Comparison of ENCODE assay signal across 15 cellular contexts in the genomic region with DNA sequence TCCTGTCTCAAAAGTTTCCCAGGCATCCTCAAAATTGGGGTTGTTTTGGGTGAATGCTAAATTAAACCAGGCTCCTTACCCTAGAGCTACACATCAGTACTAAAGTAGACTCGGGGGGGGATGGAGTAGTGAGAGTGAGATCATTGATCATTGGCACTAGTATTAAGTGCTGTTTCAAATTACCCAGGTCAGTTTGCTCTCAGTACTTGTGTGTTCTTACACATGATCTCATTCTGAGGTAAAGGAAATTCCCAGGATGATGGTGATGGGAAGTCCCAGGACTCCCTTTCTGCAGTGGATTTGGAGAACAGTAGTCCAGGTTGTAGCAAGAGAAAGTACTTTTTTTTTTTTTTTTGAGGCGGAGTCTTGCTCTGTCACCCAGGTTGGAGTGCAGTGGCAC. TPM values are rescaled to one million over a fixed set of nuclear protein-coding genes. Genes with fewer than 3 reads are reported as not detected.
DNase-seq lines count a peak whose midpoint lies in the region; ATAC-seq and TF ChIP-seq lines count a peak whose summit lies in the region.
"Had no signal": no experiment of that assay in that cellular context is flagged by ENCODE, and none has a peak within 500 bp of the region (broad histone marks: within the 10 kb centered on the region; RNA-seq: fewer than 3 reads in every experiment).

No MANE protein-coding gene starts in this region.

- no peaks in the 10 kb centered on the region for H3K27me3 Mint-ChIP-seq in T-helper 17 cell
- no peaks in the 10 kb centered on the region for H3K27me3 Mint-ChIP-seq in CD8-positive, alpha-beta T cell (ENCODE audit: low read depth)
- H3K27me3 Mint-ChIP-seq: activated CD8-positive, alpha-beta memory T cell treated with anti-CD3 and anti-CD28 coated beads, Interleukin-2, amount 10 ng/mL, durations not matched to agents 7 days and 5 days had no signal

- no peak overlapping the region for H3K27ac ChIP-seq in CD8-positive, alpha-beta T cell (ENCODE audit: low read depth, low read length)
- H3K27ac ChIP-seq in spleen: no peak overlapping the region
- H3K27ac ChIP-seq: left lung had no signal

- H3K9me3 ChIP-seq in T-helper 17 cell (ENCODE audit: control insufficient read depth, low read length, poor library complexity, severe bottlenecking) (no peaks in the 10 kb centered on the region), spleen (no peaks in the 10 kb centered on the region)
- no peaks in the 10 kb centered on the region for H3K9me3 ChIP-seq in CD8-positive, alpha-beta T cell (ENCODE audit: low read length)
- H3K9me3 ChIP-seq: left lung had no signal

- peak overlapping the region; percentile 21 for H3K4me3 Mint-ChIP-seq in T-helper 17 cell
- H3K4me3 Mint-ChIP-seq in CD8-positive, alpha-beta T cell: no peak overlapping the region
- H3K4me3 Mint-ChIP-seq: activated CD8-positive, alpha-beta memory T cell treated with anti-CD3 and anti-CD28 coated beads, Interleukin-2, amount 10 ng/mL, durations not matched to agents 7 days and 5 days; H9; nephron had no signal

- H3K4me1 Mint-ChIP-seq in T-helper 17 cell: peaks cover 39% of the 10 kb centered on the region
- H3K4me1 Mint-ChIP-seq in CD8-positive, alpha-beta T cell (ENCODE audit: low read depth): peaks cover 59% of the 10 kb centered on the region

- H3K27me3 ChIP-seq in CD8-positive, alpha-beta T cell (ENCODE audit: insufficient read depth, low read length): no peaks in the 10 kb centered on the region
- no peaks in the 10 kb centered on the region for H3K27me3 ChIP-seq in spleen (replicated peaks in 1 of 7)
- H3K27me3 ChIP-seq: left lung had no signal

- DNase-seq in ELR (ENCODE audit: low read depth) (peak; percentile 35), T-helper 17 cell (no peak), glomerular visceral epithelial cell (ENCODE audit: extremely low spot score) (peak; percentile 58), spleen (no peak), GF-D8 (lab: John Stamatoyannopoulos, UW) (no peak)
- DNase-seq in CD8-positive, alpha-beta T cell: no peak
- DNase-seq: activated CD8-positive, alpha-beta memory T cell treated with anti-CD3 and anti-CD28 coated beads, Interleukin-2, amount 10 ng/mL, durations not matched to agents 7 days and 5 days; AML-193; H9; left lung; NCI-H1105 treated with DMSO at 0.1 percent for 48 hours; NCI-H510A treated with DMSO at 0.1 percent for 48 hours; Right ventricle myocardium superior had no signal

- H3K4me1 ChIP-seq in CD8-positive, alpha-beta T cell (ENCODE audit: insufficient read depth, low read length): peaks cover 30% of the 10 kb centered on the region
- H3K4me1 ChIP-seq in spleen: peaks cover 4 to 69% (median 18%) of the 10 kb centered on the region in 6 donors

- no peak for TF ChIP-seq POLR2A in spleen (IDR thresholded peaks at IDR 0.05)

- peaks cover 34% of the 10 kb centered on the region for H3K36me3 ChIP-seq in CD8-positive, alpha-beta T cell (ENCODE audit: insufficient read depth, low read length)
- H3K36me3 ChIP-seq in spleen: peaks cover 0 to 100% (median 60%) of the 10 kb centered on the region in 6 donors

- CTCF ChIA-PET in CD8-positive, alpha-beta T cell (lab: Charles Lee): interaction anchor here (1.4 kb wide), 1 partner anchor 72 kb away, joined by 5 read pairs; no protein-coding TSS in a partner anchor

- intact Hi-C loops in CD8-positive, alpha-beta T cell (cut with DNase I, micrococcal nuclease): loop anchor here in 1 of 2 experiments (1.0 kb wide), 1 partner anchor 45 kb away; no protein-coding TSS in a partner anchor
- intact Hi-C loops in spleen (cut with DNase I; ENCODE audit: low total_unique reads): no loop called here

- H3K4me3 ChIP-seq in CD8-positive, alpha-beta T cell (ENCODE audit: low read depth, low read length): no peak overlapping the region
- no peak overlapping the region for H3K4me3 ChIP-seq in spleen
- H3K4me3 ChIP-seq: left lung had no signal

- WGBS in spleen, 5 donors: 86 to 97% (median 95%) methylated on average over 1 to 2 of the region's 2 CpGs

- H3K9me3 Mint-ChIP-seq in CD8-positive, alpha-beta T cell: no peaks in the 10 kb centered on the region
- H3K9me3 Mint-ChIP-seq: H9, nephron had no signal

- peak; percentile 9 for ATAC-seq in T-helper 17 cell
- no peak for ATAC-seq in CD8-positive, alpha-beta T cell
- ATAC-seq: activated CD8-positive, alpha-beta memory T cell treated with anti-CD3 and anti-CD28 coated beads, Interleukin-2, amount 10 ng/mL, durations not matched to agents 7 days and 5 days; left lung; sciatic nerve had no signal

- TF ChIP-seq CTCF in CD8-positive, alpha-beta T cell (IDR thresholded peaks at IDR 0.05): no peak
- TF ChIP-seq CTCF in spleen (IDR thresholded peaks at IDR 0.05 in 8 of 11, conservative IDR thresholded peaks at IDR 0.05 in 3 of 11): no peak

- POLR2A ChIA-PET in CD8-positive, alpha-beta T cell (lab: Charles Lee): interaction anchor here (0.8 to 4.1 kb wide), 3 partner anchors 10 to 17 kb away, joined by 3 to 17 read pairs (median 4); a partner anchor contains a TSS

- peaks cover 5% of the 10 kb centered on the region for H3K36me3 Mint-ChIP-seq in T-helper 17 cell (ENCODE audit: low read depth)
- H3K36me3 Mint-ChIP-seq in CD8-positive, alpha-beta T cell: peaks cover 73% of the 10 kb centered on the region

- peak overlapping the region; percentile 93 for H3K27ac Mint-ChIP-seq in T-helper 17 cell
- no peak overlapping the region for H3K27ac Mint-ChIP-seq in CD8-positive, alpha-beta T cell
- H3K27ac Mint-ChIP-seq: activated CD8-positive, alpha-beta memory T cell treated with anti-CD3 and anti-CD28 coated beads, Interleukin-2, amount 10 ng/mL, durations not matched to agents 7 days and 5 days; nephron had no signal

RNA-seq across cellular contexts. Expression of a gene that starts 12.5 kb away (rescaled TPM):
- total RNA-seq in T-helper 17 cell: 100 to 1,000 TPM; 205 to 261 TPM
- total RNA-seq in CD8-positive, alpha-beta T cell: 100 to 1,000 TPM; 183 to 191 TPM
- 100 to 1,000 TPM; 106 to 139 (median 127) TPM for total RNA-seq in spleen
- 100 to 1,000 TPM in 2 of 3 donors, 10 to 100 TPM in 1; 70.1 to 128 (median 102) TPM for polyA plus RNA-seq in spleen

RNA-seq across cellular contexts. Expression of a gene that starts 26.7 kb away (rescaled TPM):
- total RNA-seq in T-helper 17 cell (1 to 10 TPM; 7.3 to 9.9 TPM), spleen (10 to 100 TPM; 16.3 to 23.0 (median 18.8) TPM)
- 1 to 10 TPM; 5.4 to 5.6 TPM for total RNA-seq in CD8-positive, alpha-beta T cell
- 10 to 100 TPM; 14.8 to 17.7 (median 14.9) TPM for polyA plus RNA-seq in spleen

RNA-seq across cellular contexts. Expression of a gene that starts 34.6 kb away (rescaled TPM):
- total RNA-seq in T-helper 17 cell: 100 to 1,000 TPM; 286 to 398 TPM
- 100 to 1,000 TPM; 198 to 213 TPM for total RNA-seq in CD8-positive, alpha-beta T cell
- 10 to 100 TPM; 45.2 to 96.6 (median 88.3) TPM for total RNA-seq in spleen
- 10 to 100 TPM; 37.7 to 67.4 (median 42.0) TPM for polyA plus RNA-seq in spleen

RNA-seq across cellular contexts. Expression of a gene that starts 58.0 kb away (rescaled TPM):
- total RNA-seq in T-helper 17 cell (10 to 100 TPM; 23.1 to 23.4 TPM), spleen (10 to 100 TPM; 32.8 to 50.4 (median 40.8) TPM)
- total RNA-seq in CD8-positive, alpha-beta T cell: 10 to 100 TPM; 30.0 to 32.3 TPM
- polyA plus RNA-seq in spleen: 100 to 1,000 TPM in 2 of 3 donors, 10 to 100 TPM in 1; 91.3 to 161 (median 145) TPM

RNA-seq across cellular contexts. Expression of a gene that starts 58.1 kb away (rescaled TPM):
- 1 to 10 TPM in 1 of 2 donors, under 1 TPM in 1; 0.63 to 2.3 TPM for total RNA-seq in T-helper 17 cell
- total RNA-seq in CD8-positive, alpha-beta T cell: under 1 TPM; 0.53 to 0.65 TPM
- total RNA-seq in spleen: under 1 TPM in 5 of 7 donors, not detected in 2; 0.10 to 0.79 (median 0.17) TPM
- under 1 TPM; 0.04 to 0.08 (median 0.06) TPM for polyA plus RNA-seq in spleen

Comparison
In these comparisons a context has a peak if more than half of its experiments do, and no peak if none do; other contexts are left out.
1. DNase-seq: peak in ELR (single experiment) and glomerular visceral epithelial cell (single experiment); none in T-helper 17 cell (0 of 3), CD8-positive, alpha-beta T cell (0 of 7), spleen (single experiment) and GF-D8 (single experiment).